8 cellular contexts compared by ENCODE assay signal in genomic region chr9:127555830-127556820, GRCh38. TPM values are rescaled to one million over a fixed set of nuclear protein-coding genes. Genes with fewer than 3 reads are reported as not detected.
DNase-seq lines count a peak whose midpoint lies in the region; ATAC-seq, FAIRE-seq and TF ChIP-seq lines count a peak whose summit lies in the region.

No MANE protein-coding gene starts in this region.

- no peaks in the 10 kb centered on the region for H3K79me2 ChIP-seq in DOHH2 (ENCODE audit: control insufficient read depth, low read length)

- peak overlapping the region; percentile 8; the same call in 1 of the 2 replicates for H3K4me2 ChIP-seq in DOHH2 (ENCODE audit: low read length)

- in situ Hi-C loops in gastrocnemius medialis (cut with MboI; ENCODE audit: low sequenced_read_pairs in 4 of 4), result no loop called here

- TF ChIP-seq POLR2A in gastrocnemius medialis (IDR thresholded peaks at IDR 0.05), result no peak

- no peaks in the 10 kb centered on the region; the same call in 1 of the 2 replicates for H4K20me1 ChIP-seq in DOHH2 (ENCODE audit: control insufficient read depth, insufficient read depth, low read depth, low read length)

- H3K27me3 ChIP-seq in DOHH2 (ENCODE audit: control insufficient read depth, low read length), result peaks cover 5% of the 10 kb centered on the region
- no peaks in the 10 kb centered on the region for H3K27me3 ChIP-seq in cardiac muscle cell
- no peaks in the 10 kb centered on the region for H3K27me3 ChIP-seq in gastrocnemius medialis

- intact Hi-C loops in gastrocnemius medialis (cut with DNase I; ENCODE audit: low total_unique reads), result no loop called here

- ATAC-seq in gastrocnemius medialis (peak in 1 of 2 donors; percentile 37), HG03442 (IDR thresholded peaks at IDR 0.05; ENCODE audit: unreplicated experiment) (no peak)

- H3F3A ChIP-seq in DOHH2 (ENCODE audit: control insufficient read depth, insufficient read depth), result no peaks in the 10 kb centered on the region

- no peak overlapping the region for H3K27ac ChIP-seq in DOHH2 (ENCODE audit: low read depth, low read length)
- peak overlapping the region; percentile 81 for H3K27ac ChIP-seq in cardiac muscle cell
- peak overlapping the region; percentile 17 to 50 (median 40) for H3K27ac ChIP-seq in gastrocnemius medialis

- H3K9me3 ChIP-seq in DOHH2 (ENCODE audit: control insufficient read depth, insufficient read depth, low read length) (no peaks in the 10 kb centered on the region), cardiac muscle cell (ENCODE audit: low read depth) (no peaks in the 10 kb centered on the region), gastrocnemius medialis (no peaks in the 10 kb centered on the region)

- H3K36me3 ChIP-seq in DOHH2 (ENCODE audit: control insufficient read depth, low read length), result no peaks in the 10 kb centered on the region
- no peaks in the 10 kb centered on the region for H3K36me3 ChIP-seq in cardiac muscle cell
- H3K36me3 ChIP-seq in gastrocnemius medialis, result no peaks in the 10 kb centered on the region

- no peak overlapping the region for H3K4me3 ChIP-seq in DOHH2 (ENCODE audit: low read length)
- no peak overlapping the region for H3K4me3 ChIP-seq in cardiac muscle cell
- no peak overlapping the region for H3K4me3 ChIP-seq in gastrocnemius medialis

- H3K9me2 ChIP-seq in DOHH2 (replicated peaks; ENCODE audit: control insufficient read depth, low read length), result no peaks in the 10 kb centered on the region

- FAIRE-seq in RCC 7860 (lab: Jason Lieb, UNC), result peak; percentile 93

- peaks cover 15% of the 10 kb centered on the region for H3K4me1 ChIP-seq in DOHH2 (ENCODE audit: control insufficient read depth, low read length)
- H3K4me1 ChIP-seq in cardiac muscle cell (ENCODE audit: low read depth), result peaks cover 26% of the 10 kb centered on the region
- H3K4me1 ChIP-seq in gastrocnemius medialis, result peaks cover 31% of the 10 kb centered on the region in 2 donors

- TF ChIP-seq CTCF in DOHH2 (IDR thresholded peaks at IDR 0.05; ENCODE audit: low read depth, low read length, poor library complexity, severe bottlenecking) (no peak), cardiac muscle cell (IDR thresholded peaks at IDR 0.05; ENCODE audit: low read depth, low read length) (no peak), gastrocnemius medialis (IDR thresholded peaks at IDR 0.05 in 4 of 5, conservative IDR thresholded peaks at IDR 0.05 in 1 of 5) (no peak), GM10266 (IDR thresholded peaks at IDR 0.05; ENCODE audit: control insufficient read depth, insufficient read depth, low read depth, missing control alignments) (no peak)

- DNase-seq in RCC 7860 (ENCODE audit: low spot score), result peak; percentile 90
- DNase-seq in activated naive CD4-positive, alpha-beta T cell treated with Interleukin-2 at 50 U/mL for 16 hours, result peak; percentile 68
- DNase-seq in cardiac muscle cell (ENCODE audit: low read depth in 1 of 2, low spot score in 1 of 2), result peak in 1 of 2 donors; percentile 95
- DNase-seq in gastrocnemius medialis, result peak; percentile 26 to 40
- no peak for DNase-seq in NCI-H82 (lab: John Stamatoyannopoulos, UW)
- no peak for DNase-seq in GM10266 (ENCODE audit: extremely low spot score)

RNA-seq across cellular contexts. Expression of gene STXBP1, which starts 56.0 kb away (rescaled TPM):
- total RNA-seq in cardiac muscle cell, result 19.8 and 95.5 TPM in 2 replicates
- 26.0 and 27.0 TPM in 2 replicates for polyA plus RNA-seq in cardiac muscle cell
- 10 to 100 TPM in 2 of 4 donors, 1 to 10 TPM in 2; 3.4 to 36.8 (median 9.2) TPM for total RNA-seq in gastrocnemius medialis

Comparison
In these comparisons a context has a peak if more than half of its experiments do, and no peak if none do; other contexts are left out.
1. DNase-seq: peak in RCC 7860 (single experiment), activated naive CD4-positive, alpha-beta T cell treated with Interleukin-2 at 50 U/mL for 16 hours (single experiment) and gastrocnemius medialis (2 of 2); none in NCI-H82 (single experiment) and GM10266 (single experiment).